In genomic region chr19:36152886-36153525, GRCh38 we compare ENCODE assay signal across 10 cellular contexts. TPM values are rescaled to one million over a fixed set of nuclear protein-coding genes. Genes with fewer than 3 reads are reported as not detected.
DNase-seq lines count a peak whose midpoint lies in the region; ATAC-seq, FAIRE-seq and TF ChIP-seq lines count a peak whose summit lies in the region.
"Had no signal": no experiment of that assay in that cellular context is flagged by ENCODE, and none has a peak within 500 bp of the region (broad histone marks: within the 10 kb centered on the region; RNA-seq: fewer than 3 reads in every experiment).

No MANE protein-coding gene starts in this region.

- WGBS in H1 (ENCODE audit: extremely low coverage in 1 of 2, insufficient coverage in 1 of 2, insufficient read length in 1 of 2, insufficient replicate concordance in 2 of 2, low coverage in 1 of 2, low lambda C conversion rate in 2 of 2, missing lambda C conversion rate in 1 of 2), 2 experiments: 92% methylated on average over 12 of the region's 12 CpGs; no CpG with 5 or more reads in 1 of the 2 experiments

- H3K23me2 ChIP-seq in H1 (ENCODE audit: low read depth, low read length): peaks cover 13% of the 10 kb centered on the region; the same call in 1 of the 2 replicates

- CTCF ChIA-PET in H1 (lab: Charles Lee; ENCODE audit: partially characterized antibody): interaction anchor here (0.6 to 1.7 kb wide), 5 partner anchors 9 to 577 kb away, joined by 3 to 11 read pairs (median 3); no protein-coding TSS in a partner anchor

- H4K8ac ChIP-seq in H1 (ENCODE audit: extremely low read depth, insufficient read depth, low read length): no peak overlapping the region

- H3K9me3 ChIP-seq in H1 (ENCODE audit: insufficient read depth in 2 of 2, low read depth in 1 of 2, low read length in 1 of 2): no peaks in the 10 kb centered on the region
- H3K9me3 ChIP-seq in mucosa of rectum (ENCODE audit: control insufficient read depth in 2 of 2, low read length in 2 of 2): no peaks in the 10 kb centered on the region
- H3K9me3 ChIP-seq in vagina: no peaks in the 10 kb centered on the region

- intact Hi-C loops in vagina (cut with DNase I): no loop called here

- no peak overlapping the region for H3K27ac ChIP-seq in H1 (ENCODE audit: low read depth, low read length)
- H3K27ac ChIP-seq in mucosa of rectum (ENCODE audit: low read depth in 2 of 2, low read length in 2 of 2): peak overlapping the region; percentile 77 to 85
- peak overlapping the region; percentile 96 for H3K27ac ChIP-seq in vagina

- no peak for TF ChIP-seq RAD21 in H1 (IDR thresholded peaks at IDR 0.05 in 1 of 2, conservative IDR thresholded peaks at IDR 0.05 in 1 of 2; ENCODE audit: low read depth in 2 of 2, low read length in 2 of 2)

- peak overlapping the region in 2 of 4 experiments; percentile 46 to 47; a peak in 3 of 8 replicates for H3K4me3 ChIP-seq in H1 (ENCODE audit: extremely low read depth in 1 of 4, insufficient read depth in 2 of 4, low read depth in 3 of 4, low read length in 4 of 4)
- peak overlapping the region; percentile 43 to 61 for H3K4me3 ChIP-seq in mucosa of rectum (ENCODE audit: low read length in 2 of 2)
- peak overlapping the region; percentile 63 to 72 for H3K4me3 ChIP-seq in vagina

- H3K36me3 ChIP-seq in H1 (ENCODE audit: control insufficient read depth in 2 of 4, insufficient read depth in 4 of 4, low read length in 3 of 4) (peaks cover 1 to 22% (median 7%) of the 10 kb centered on the region in 4 experiments; a peak in 5 of 8 replicates), mucosa of rectum (ENCODE audit: control insufficient read depth in 2 of 2, insufficient read depth in 2 of 2, low read length in 2 of 2) (peaks cover 21 to 27% of the 10 kb centered on the region in 2 donors), vagina (peaks cover 0 to 27% of the 10 kb centered on the region in 2 donors)

- peaks cover 0 to 8% of the 10 kb centered on the region in 2 experiments for H4K20me1 ChIP-seq in H1 (replicated peaks in 1 of 2; ENCODE audit: control insufficient read depth in 1 of 2, insufficient read depth in 2 of 2, low read length in 2 of 2)

- no peak overlapping the region; the same call in 1 of the 2 replicates for H3K18ac ChIP-seq in H1 (ENCODE audit: extremely low read depth, low read length)

- H2BK5ac ChIP-seq in H1 (ENCODE audit: low read depth, low read length): no peak overlapping the region

- no peaks in the 10 kb centered on the region for H3K79me2 ChIP-seq in H1 (ENCODE audit: control insufficient read depth in 1 of 2, insufficient read depth in 2 of 2, low read length in 2 of 2)

- no peak overlapping the region for H2AK5ac ChIP-seq in H1 (ENCODE audit: low read depth, low read length)

- H2BK20ac ChIP-seq in H1 (ENCODE audit: low read length): no peak overlapping the region

- no peak overlapping the region for H2AFZ ChIP-seq in H1 (ENCODE audit: low read length)

- TF ChIP-seq CTCF in H1 (IDR thresholded peaks at IDR 0.05; ENCODE audit: control extremely low read depth in 1 of 3, insufficient read depth in 1 of 3, low read depth in 1 of 3, low read length in 3 of 3): no peak
- no peak for TF ChIP-seq CTCF in vagina (IDR thresholded peaks at IDR 0.05)

- H3K27me3 ChIP-seq in H1 (replicated peaks in 1 of 4; ENCODE audit: control insufficient read depth in 3 of 4, extremely low read depth in 1 of 4, insufficient read depth in 3 of 4, low read length in 3 of 4) (no peaks in the 10 kb centered on the region), mucosa of rectum (ENCODE audit: control insufficient read depth in 2 of 2, insufficient read depth in 2 of 2, low read length in 2 of 2) (no peaks in the 10 kb centered on the region), vagina (no peaks in the 10 kb centered on the region)

- no peak overlapping the region for H3K56ac ChIP-seq in H1 (replicated peaks; ENCODE audit: insufficient read length, low read depth, low read length)

- no peaks in the 10 kb centered on the region for H3K79me1 ChIP-seq in H1 (ENCODE audit: low read depth, low read length)

- no peak overlapping the region for H2BK15ac ChIP-seq in H1 (ENCODE audit: low read length)

- H3K4ac ChIP-seq in H1 (replicated peaks; ENCODE audit: insufficient read length, low read depth, low read length): no peak overlapping the region

- DNase-seq in H1 (ENCODE audit: low read depth in 1 of 2, low spot score in 2 of 2) (no peak), vagina (ENCODE audit: extremely low spot score in 2 of 2) (no peak)
- DNase-seq: GF-D8; NCI-H2029 treated with DMSO at 0.1 percent for 48 hours; RPMI8226; stimulated activated CD4-positive, alpha-beta T cell treated with anti-CD3 and anti-CD28 coated beads, Interleukin-4, amount 100 ng/mL, for 1 hour had no signal

- no peak overlapping the region for H4K91ac ChIP-seq in H1 (replicated peaks; ENCODE audit: insufficient read length, low read length)

- TF ChIP-seq EP300 in H1 (IDR thresholded peaks at IDR 0.05; ENCODE audit: borderline replicate concordance in 1 of 2, low read depth in 2 of 2, low read length in 2 of 2): no peak

- POLR2A ChIA-PET in H1 (lab: Charles Lee; ENCODE audit: partially characterized antibody): interaction anchor here (0.7 to 4.2 kb wide), 8 partner anchors 11 to 155 kb away, joined by 3 to 29 read pairs (median 5); partner anchors contain the start of genes CAPNS1, ZNF146 and ZNF565

- no peak overlapping the region for H3K23ac ChIP-seq in H1 (ENCODE audit: insufficient read length)

- H3K14ac ChIP-seq in H1 (ENCODE audit: insufficient read length): no peak overlapping the region

- H3K4me2 ChIP-seq in H1 (ENCODE audit: insufficient read depth in 1 of 2, low read depth in 2 of 2, low read length in 2 of 2): peak overlapping the region; percentile 58 to 97; a peak in 3 of 4 replicates

- no peak overlapping the region; a peak in 1 of 7 replicates for H3K9ac ChIP-seq in H1 (replicated peaks in 1 of 4; ENCODE audit: extremely low read depth in 1 of 4, low read depth in 3 of 4, low read length in 3 of 4)
- H3K9ac ChIP-seq in mucosa of rectum (ENCODE audit: low read depth in 1 of 2, low read length in 2 of 2): peak overlapping the region in 1 of 2 donors; percentile 33

- no peak overlapping the region for H2BK12ac ChIP-seq in H1 (ENCODE audit: low read depth, low read length)

- no peak overlapping the region for H4K5ac ChIP-seq in H1 (ENCODE audit: insufficient read length, low read depth, low read length)

- H3K4me1 ChIP-seq in H1 (replicated peaks in 1 of 4; ENCODE audit: control insufficient read depth in 3 of 4, insufficient read depth in 4 of 4, low read length in 3 of 4) (peaks cover 0 to 5% (median 0%) of the 10 kb centered on the region in 4 experiments; a peak in 1 of 7 replicates), mucosa of rectum (ENCODE audit: control insufficient read depth in 2 of 2, insufficient read depth in 2 of 2, low read length in 2 of 2) (no peaks in the 10 kb centered on the region), vagina (peaks cover 32% of the 10 kb centered on the region)

- ATAC-seq in GM21717 (IDR thresholded peaks at IDR 0.05; ENCODE audit: unreplicated experiment) (no peak), HG03159 (IDR thresholded peaks at IDR 0.05; ENCODE audit: unreplicated experiment) (no peak)

- no peak for FAIRE-seq in H1 (lab: Jason Lieb, UNC)

- no peak overlapping the region for H2BK120ac ChIP-seq in H1 (replicated peaks; ENCODE audit: low read depth, low read length)

- TF ChIP-seq POLR2A in H1 (IDR thresholded peaks at IDR 0.05; ENCODE audit: control extremely low read depth in 1 of 2, low read depth in 2 of 2, low read length in 2 of 2) (no peak), vagina (IDR thresholded peaks at IDR 0.05) (no peak)

RNA-seq across cellular contexts. Expression of gene COX7A1, which starts 0.8 kb away (rescaled TPM):
- 0.60 and 0.75 TPM in 2 replicates for total RNA-seq in H1 (2021; fragmentation: NEBNext Ultra II Directional; extraction: Animal tissue kit (Norgen Biotek cat#: 25700))
- 0.60 and 0.96 TPM in 2 replicates for polyA plus RNA-seq in H1 (2011; rRNA removed)
- polyA plus RNA-seq in H1 (2011; cell fraction: cytosol; rRNA removed): 0.43 TPM
- polyA plus RNA-seq in H1 (2011; cell fraction: nucleus; rRNA removed): 1.9 TPM
- 0.88 to 23.4 TPM (median 2.0 TPM) in 4 replicates for polyA plus RNA-seq in H1 (2012, experiment 1 of 2)
- polyA plus RNA-seq in H1 (2012, experiment 2 of 2): 0.43 TPM
- polyA plus RNA-seq in H1 (2013, experiment 1 of 2): 0.93 TPM
- 0.96 TPM for polyA plus RNA-seq in H1 (2013, experiment 2 of 2)
- not detected in 2 replicates for polyA minus RNA-seq in H1 (2011; rRNA and poly(A)+ RNA removed)
- polyA minus RNA-seq in H1 (2011; cell fraction: cytosol; rRNA and poly(A)+ RNA removed): not detected
- polyA minus RNA-seq in H1 (2011; cell fraction: nucleus; rRNA and poly(A)+ RNA removed): not detected
- total RNA-seq in vagina: 33.1 TPM
- total RNA-seq: mononuclear cell had no signal

RNA-seq across cellular contexts. Expression of gene CAPNS1, which starts 13.1 kb away (rescaled TPM):
- 382 and 386 TPM in 2 replicates for total RNA-seq in H1 (2021; fragmentation: NEBNext Ultra II Directional; extraction: Animal tissue kit (Norgen Biotek cat#: 25700))
- polyA plus RNA-seq in H1 (2011; rRNA removed): 438 and 448 TPM in 2 replicates
- polyA plus RNA-seq in H1 (2011; cell fraction: cytosol; rRNA removed): 311 TPM
- 321 TPM for polyA plus RNA-seq in H1 (2011; cell fraction: nucleus; rRNA removed)
- 410 to 468 TPM (median 461 TPM) in 4 replicates for polyA plus RNA-seq in H1 (2012, experiment 1 of 2)
- polyA plus RNA-seq in H1 (2012, experiment 2 of 2): 404 TPM
- 301 TPM for polyA plus RNA-seq in H1 (2013, experiment 1 of 2)
- 319 TPM for polyA plus RNA-seq in H1 (2013, experiment 2 of 2)
- polyA minus RNA-seq in H1 (2011; rRNA and poly(A)+ RNA removed): 347 and 394 TPM in 2 replicates
- polyA minus RNA-seq in H1 (2011; cell fraction: cytosol; rRNA and poly(A)+ RNA removed): 167 TPM
- polyA minus RNA-seq in H1 (2011; cell fraction: nucleus; rRNA and poly(A)+ RNA removed): 90.7 TPM
- 181 TPM for total RNA-seq in vagina

RNA-seq across cellular contexts. Expression of gene TBCB, which starts 37.7 kb away (rescaled TPM):
- 153 and 168 TPM in 2 replicates for total RNA-seq in H1 (2021; fragmentation: NEBNext Ultra II Directional; extraction: Animal tissue kit (Norgen Biotek cat#: 25700))
- 286 and 367 TPM in 2 replicates for polyA plus RNA-seq in H1 (2011; rRNA removed)
- polyA plus RNA-seq in H1 (2011; cell fraction: cytosol; rRNA removed): 316 TPM
- polyA plus RNA-seq in H1 (2011; cell fraction: nucleus; rRNA removed): 258 TPM
- polyA plus RNA-seq in H1 (2012, experiment 1 of 2): 202 to 279 TPM (median 267 TPM) in 4 replicates
- 201 TPM for polyA plus RNA-seq in H1 (2012, experiment 2 of 2)
- 197 TPM for polyA plus RNA-seq in H1 (2013, experiment 1 of 2)
- polyA plus RNA-seq in H1 (2013, experiment 2 of 2): 204 TPM
- 134 and 157 TPM in 2 replicates for polyA minus RNA-seq in H1 (2011; rRNA and poly(A)+ RNA removed)
- 85.0 TPM for polyA minus RNA-seq in H1 (2011; cell fraction: cytosol; rRNA and poly(A)+ RNA removed)
- 60.8 TPM for polyA minus RNA-seq in H1 (2011; cell fraction: nucleus; rRNA and poly(A)+ RNA removed)
- 105 TPM for total RNA-seq in vagina

RNA-seq across cellular contexts. Expression of gene POLR2I, which starts 38.3 kb away (rescaled TPM):
- 149 and 150 TPM in 2 replicates for total RNA-seq in H1 (2021; fragmentation: NEBNext Ultra II Directional; extraction: Animal tissue kit (Norgen Biotek cat#: 25700))
- 143 and 250 TPM in 2 replicates for polyA plus RNA-seq in H1 (2011; rRNA removed)
- polyA plus RNA-seq in H1 (2011; cell fraction: cytosol; rRNA removed): 172 TPM
- 280 TPM for polyA plus RNA-seq in H1 (2011; cell fraction: nucleus; rRNA removed)
- 138 to 369 TPM (median 317 TPM) in 4 replicates for polyA plus RNA-seq in H1 (2012, experiment 1 of 2)
- polyA plus RNA-seq in H1 (2012, experiment 2 of 2): 417 TPM
- polyA plus RNA-seq in H1 (2013, experiment 1 of 2): 238 TPM
- 265 TPM for polyA plus RNA-seq in H1 (2013, experiment 2 of 2)
- polyA minus RNA-seq in H1 (2011; rRNA and poly(A)+ RNA removed): 126 and 159 TPM in 2 replicates
- polyA minus RNA-seq in H1 (2011; cell fraction: cytosol; rRNA and poly(A)+ RNA removed): 215 TPM
- 57.8 TPM for polyA minus RNA-seq in H1 (2011; cell fraction: nucleus; rRNA and poly(A)+ RNA removed)
- total RNA-seq in vagina: 108 TPM

RNA-seq across cellular contexts. Expression of gene OVOL3, which starts 42.1 kb away (rescaled TPM):
- not detected in 2 replicates for total RNA-seq in H1 (2021; fragmentation: NEBNext Ultra II Directional; extraction: Animal tissue kit (Norgen Biotek cat#: 25700))
- 0.31 and 0.45 TPM in 2 replicates for polyA plus RNA-seq in H1 (2011; rRNA removed)
- polyA plus RNA-seq in H1 (2011; cell fraction: cytosol; rRNA removed): not detected
- polyA plus RNA-seq in H1 (2011; cell fraction: nucleus; rRNA removed): 0.60 TPM
- not detected in 4 replicates for polyA plus RNA-seq in H1 (2012, experiment 1 of 2)
- polyA plus RNA-seq in H1 (2012, experiment 2 of 2): not detected
- not detected for polyA plus RNA-seq in H1 (2013, experiment 1 of 2)
- not detected for polyA plus RNA-seq in H1 (2013, experiment 2 of 2)
- polyA minus RNA-seq in H1 (2011; rRNA and poly(A)+ RNA removed): not detected in 2 replicates
- polyA minus RNA-seq in H1 (2011; cell fraction: cytosol; rRNA and poly(A)+ RNA removed): not detected
- polyA minus RNA-seq in H1 (2011; cell fraction: nucleus; rRNA and poly(A)+ RNA removed): not detected
- total RNA-seq in vagina: not detected
- total RNA-seq: mononuclear cell had no signal

Comparison
In these comparisons a context has a peak if more than half of its experiments do, and no peak if none do; other contexts are left out.
1. RNA of gene COX7A1, which starts 0.8 kb away (total RNA-seq): 33.1 TPM in vagina (single experiment); 0.60 to 0.75 TPM in H1; every median in the first group is over 10 times any median in the second.